Comparison of ENCODE assay signal across 25 cellular contexts in genomic region chr3:73442152-73442551, GRCh38.
"Had no signal": no experiment of that assay in that cellular context is flagged by ENCODE, and none has a peak within 500 bp of the region (broad histone marks: within the 10 kb centered on the region; RNA-seq: fewer than 3 reads in every experiment).

No MANE protein-coding gene starts in this region.

- ATAC-seq: heart right ventricle; left ventricle myocardium superior; lower lobe of right lung; natural killer cell; sciatic nerve; stimulated activated memory B cell treated with anti-CD40 and anti-IgM and Interleukin-4, amounts not matched to agents 10 μg/mL and 1 μg/mL and 100 μg/mL, for 72 hours; stimulated activated naive CD8-positive, alpha-beta T cell treated with anti-CD3 and anti-CD28 coated beads, Interleukin-15, amount 100 ng/mL, for 72 hours; upper lobe of right lung had no signal

- H3K36me3 ChIP-seq: heart right ventricle, lower lobe of right lung, ovary, right atrium auricular region, spleen, thyroid gland, transverse colon, upper lobe of right lung had no signal

- H3K4me1 Mint-ChIP-seq: naive B cell; natural killer cell; stimulated activated memory B cell treated with anti-CD40 and anti-IgM and Interleukin-4, amounts not matched to agents 10 μg/mL and 1 μg/mL and 100 μg/mL, for 72 hours; stimulated activated naive CD8-positive, alpha-beta T cell treated with anti-CD3 and anti-CD28 coated beads, Interleukin-15, amount 100 ng/mL, for 72 hours had no signal

- H3K27ac Mint-ChIP-seq: mesothelial cell of epicardium; naive B cell; natural killer cell; progenitor cell of endocrine pancreas; stimulated activated memory B cell treated with anti-CD40 and anti-IgM and Interleukin-4, amounts not matched to agents 10 μg/mL and 1 μg/mL and 100 μg/mL, for 72 hours; stimulated activated naive CD8-positive, alpha-beta T cell treated with anti-CD3 and anti-CD28 coated beads, Interleukin-15, amount 100 ng/mL, for 72 hours had no signal

- FAIRE-seq: small intestine, urothelium cell line had no signal

- H3K4me2 ChIP-seq: hepatocyte had no signal

- H3K27me3 ChIP-seq: heart right ventricle, hepatocyte, ovary, right atrium auricular region, spleen, testis, thyroid gland, transverse colon, upper lobe of right lung had no signal

- H3K4me3 ChIP-seq: heart right ventricle, hepatocyte, lower lobe of right lung, ovary, right atrium auricular region, spleen, testis, thyroid gland, transverse colon, upper lobe of right lung had no signal

- H3K27me3 Mint-ChIP-seq: progenitor cell of endocrine pancreas; stimulated activated memory B cell treated with anti-CD40 and anti-IgM and Interleukin-4, amounts not matched to agents 10 μg/mL and 1 μg/mL and 100 μg/mL, for 72 hours; stimulated activated naive CD8-positive, alpha-beta T cell treated with anti-CD3 and anti-CD28 coated beads, Interleukin-15, amount 100 ng/mL, for 72 hours had no signal

- H3K9me3 Mint-ChIP-seq: mesothelial cell of epicardium; naive B cell; stimulated activated memory B cell treated with anti-CD40 and anti-IgM and Interleukin-4, amounts not matched to agents 10 μg/mL and 1 μg/mL and 100 μg/mL, for 72 hours; stimulated activated naive CD8-positive, alpha-beta T cell treated with anti-CD3 and anti-CD28 coated beads, Interleukin-15, amount 100 ng/mL, for 72 hours had no signal

- H3K4me3 Mint-ChIP-seq: mesothelial cell of epicardium; naive B cell; natural killer cell; stimulated activated memory B cell treated with anti-CD40 and anti-IgM and Interleukin-4, amounts not matched to agents 10 μg/mL and 1 μg/mL and 100 μg/mL, for 72 hours; stimulated activated naive CD8-positive, alpha-beta T cell treated with anti-CD3 and anti-CD28 coated beads, Interleukin-15, amount 100 ng/mL, for 72 hours had no signal

- DNase-seq: heart right ventricle; islet precursor cell; left ventricle myocardium superior; lower lobe of right lung; mammary epithelial cell; mesenchymal stem cell; naive B cell; natural killer cell; ovary; small intestine; spleen; stimulated activated CD4-positive, alpha-beta T cell treated with anti-CD3 and anti-CD28 coated beads, Interleukin-4, amount 100 ng/mL, for 24 hours; stimulated activated naive CD4-positive, alpha-beta T cell treated with Interleukin-2 at 50 U/mL for 16 hours; stimulated activated naive CD8-positive, alpha-beta T cell treated with anti-CD3 and anti-CD28 coated beads, Interleukin-15, amount 100 ng/mL, for 72 hours; testis; thyroid gland; transverse colon; upper lobe of right lung had no signal

- H2AFZ ChIP-seq: hepatocyte had no signal

- H3K36me3 Mint-ChIP-seq: naive B cell; natural killer cell; stimulated activated memory B cell treated with anti-CD40 and anti-IgM and Interleukin-4, amounts not matched to agents 10 μg/mL and 1 μg/mL and 100 μg/mL, for 72 hours had no signal

- H3K4me1 ChIP-seq: lower lobe of right lung, spleen, testis, thyroid gland, upper lobe of right lung had no signal

- H3K27ac ChIP-seq: heart right ventricle, hepatocyte, lower lobe of right lung, ovary, spleen, testis, thyroid gland, transverse colon, upper lobe of right lung had no signal

- H3K9me3 ChIP-seq: heart right ventricle, lower lobe of right lung, ovary, right atrium auricular region, spleen, testis, thyroid gland, transverse colon, upper lobe of right lung had no signal
